Comparison of ENCODE assay signal across 8 cellular contexts in genomic region chr17:28552201-28552999, GRCh38.
DNase-seq lines count a peak whose midpoint lies in the region; ATAC-seq and TF ChIP-seq lines count a peak whose summit lies in the region.

TSS of gene UNC119 (minus strand) at chr17:28552624. CDS start at chr17:28552557, 67 bp downstream.

- H2AFZ ChIP-seq in neuron (ENCODE audit: low read depth, low read length) = peak within 1 kb of the TSS; percentile 64

- POLR2A ChIA-PET in RWPE1 (lab: Yijun Ruan, JAX; ENCODE audit: low non-redundant PET) = no interaction called here

- TF ChIP-seq CTCF in C4-2B (conservative IDR thresholded peaks at IDR 0.05) (no peak), RWPE1 (conservative IDR thresholded peaks at IDR 0.05; ENCODE audit: low read depth) (no peak)

- H3K4me1 ChIP-seq in neuron (ENCODE audit: insufficient read depth, low read length) = peaks cover 12% of the 10 kb centered on the region

- H3K36me3 ChIP-seq in neuron (ENCODE audit: insufficient read depth, low read length) = peaks cover 34% of the 10 kb centered on the region

- H3K9me3 ChIP-seq in neuron (ENCODE audit: low read length) = no peaks in the 10 kb centered on the region

- CTCF ChIA-PET in RWPE1 (lab: Yijun Ruan, JAX) = no interaction called here

- no peaks in the 10 kb centered on the region for H3K27me3 ChIP-seq in neuron (ENCODE audit: insufficient read depth, low read length)

- DNase-seq in HuH-7.5 (ENCODE audit: low spot score) = peak; percentile 91
- peak; percentile 93 for DNase-seq in RWPE1 (ENCODE audit: low spot score)
- peak; percentile 73 for DNase-seq in activated gamma-delta T cell treated with Interleukin-2 at 50 U/mL for 16 hours
- peak; percentile 38 for DNase-seq in foreskin melanocyte
- DNase-seq in stromal cell of bone marrow (ENCODE audit: low read depth) = peak; percentile 38

- peak; percentile 62 for ATAC-seq in GM19397 (IDR thresholded peaks at IDR 0.05; ENCODE audit: unreplicated experiment)

- H3K27ac ChIP-seq in C4-2B = peak within 1 kb of the TSS; percentile 64
- H3K27ac ChIP-seq in RWPE1 = peak within 1 kb of the TSS; percentile 49

- peak within 1 kb of the TSS; percentile 82 for H3K4me3 ChIP-seq in neuron (ENCODE audit: low read length)

Comparison
In these comparisons a context has a peak if more than half of its experiments do, and no peak if none do; other contexts are left out.
1. Peak in every context shown above with its lines: DNase-seq, ATAC-seq, H3K4me3 ChIP-seq and H3K27ac ChIP-seq.
2. DNase-seq: peak in every context shown above with its lines; median percentile 93 in RWPE1; 91 in HuH-7.5; 73 in activated gamma-delta T cell treated with Interleukin-2 at 50 U/mL for 16 hours; 38 in foreskin melanocyte; 38 in stromal cell of bone marrow.